ENCODE assay signal across 17 cellular contexts in genomic region chr2:186437719-186438118, GRCh38. TPM values are rescaled to one million over a fixed set of nuclear protein-coding genes. Genes with fewer than 3 reads are reported as not detected.
DNase-seq lines count a peak whose midpoint lies in the region; ATAC-seq, FAIRE-seq and TF ChIP-seq lines count a peak whose summit lies in the region.
"Had no signal": no experiment of that assay in that cellular context is flagged by ENCODE, and none has a peak within 500 bp of the region (broad histone marks: within the 10 kb centered on the region; RNA-seq: fewer than 3 reads in every experiment).

No MANE protein-coding gene starts in this region.

- H4K20me1 ChIP-seq in HepG2 (ENCODE audit: insufficient read depth, low read length) = no peaks in the 10 kb centered on the region
- no peaks in the 10 kb centered on the region for H4K20me1 ChIP-seq in K562 (replicated peaks; ENCODE audit: control insufficient read depth, insufficient read depth, low read length)
- H4K20me1 ChIP-seq: BLaER1 treated with 17β-estradiol and CSF1 and Interleukin-3, amounts not matched to agents 10 nM and 100 nM had no signal

- H3K27ac ChIP-seq in HepG2 (ENCODE audit: extremely low read length, insufficient read depth, low read length) (no peak overlapping the region), right lobe of liver (no peak overlapping the region), K562 (ENCODE audit: extremely low read depth, low read depth, low read length) (no peak overlapping the region), foreskin keratinocyte (no peak overlapping the region), vagina (no peak overlapping the region), psoas muscle (no peak overlapping the region)
- H3K27ac ChIP-seq: BLaER1 treated with 17β-estradiol and CSF1 and Interleukin-3, amounts not matched to agents 10 nM and 100 nM; GM23248 had no signal

- H2AFZ ChIP-seq in HepG2 (ENCODE audit: low read length) (no peak overlapping the region), K562 (ENCODE audit: low read depth, low read length) (no peak overlapping the region)
- H2AFZ ChIP-seq: GM23248 had no signal

- TF ChIP-seq CTCF in HepG2 (CRISPR knock-in tag; IDR thresholded peaks at IDR 0.05) (no peak), right lobe of liver (IDR thresholded peaks at IDR 0.05) (no peak), K562 (IDR thresholded peaks at IDR 0.05 in 2 of 3, conservative IDR thresholded peaks at IDR 0.05 in 1 of 3; ENCODE audit: insufficient read depth in 2 of 3, low read depth in 1 of 3, low read length in 3 of 3) (no peak), foreskin keratinocyte (conservative IDR thresholded peaks at IDR 0.05) (no peak), vagina (IDR thresholded peaks at IDR 0.05) (no peak), psoas muscle (IDR thresholded peaks at IDR 0.05) (no peak)
- TF ChIP-seq CTCF in activated CD8-positive, alpha-beta T cell treated with anti-CD3 and anti-CD28 coated beads for 36 hours (IDR thresholded peaks at IDR 0.05) = no peak

- no peak overlapping the region for H3K4me3 Mint-ChIP-seq in activated CD8-positive, alpha-beta T cell treated with anti-CD3 and anti-CD28 coated beads for 36 hours
- H3K4me3 Mint-ChIP-seq: B cell; CD8-positive, alpha-beta T cell had no signal

- no peak for TF ChIP-seq EP300 in HepG2 (IDR thresholded peaks at IDR 0.05; ENCODE audit: low read depth in 2 of 2, low read length in 2 of 2)
- TF ChIP-seq EP300 in HepG2 (CRISPR knock-in tag; IDR thresholded peaks at IDR 0.05; ENCODE audit: borderline replicate concordance) = no peak
- no peak for TF ChIP-seq EP300 in K562 (IDR thresholded peaks at IDR 0.05; ENCODE audit: low read length)

- WGBS in HepG2 (ENCODE audit: low lambda C conversion rate) = 91% methylated on average over 6 of the region's 6 CpGs
- 92% methylated on average over 5 of the region's 6 CpGs for WGBS in right lobe of liver (ENCODE audit: insufficient coverage, low coverage, low lambda C conversion rate, missing lambda C conversion rate)
- 38% methylated on average over 6 of the region's 6 CpGs for WGBS in K562 (ENCODE audit: insufficient coverage, low coverage, missing lambda C conversion rate)
- 94 to 98% (median 97%) methylated on average over 6 of the region's 6 CpGs for whole genome bisulfite sequencing in psoas muscle, 3 donors

- intact Hi-C loops in HepG2 (cut with micrococcal nuclease; ENCODE audit: unreplicated experiment) = no loop called here
- intact Hi-C loops in right lobe of liver (cut with DNase I) = no loop called here
- intact Hi-C loops in K562 (cut with micrococcal nuclease) = no loop called here
- intact Hi-C loops in vagina (cut with DNase I) = no loop called here
- intact Hi-C loops in psoas muscle (cut with DNase I) = no loop called here
- intact Hi-C loops in activated CD8-positive, alpha-beta T cell treated with anti-CD3 and anti-CD28 coated beads for 36 hours (cut with micrococcal nuclease) = no loop called here

- TF ChIP-seq POLR2A in HepG2 (IDR thresholded peaks at IDR 0.05; ENCODE audit: insufficient read depth in 1 of 2, low read depth in 2 of 2, low read length in 2 of 2) = no peak
- no peak for TF ChIP-seq POLR2A in right lobe of liver (IDR thresholded peaks at IDR 0.05)
- no peak for TF ChIP-seq POLR2A in K562 (conservative IDR thresholded peaks at IDR 0.05)
- no peak for TF ChIP-seq POLR2A in vagina (IDR thresholded peaks at IDR 0.05)

- BruUV-seq in HepG2 (replicated peaks; lab: Mats Ljungman, UMichigan) (no TSS peak), K562 (replicated peaks; lab: Mats Ljungman, UMichigan) (no TSS peak)

- H3K9me1 ChIP-seq in K562 (ENCODE audit: control insufficient read depth, insufficient read depth, low read length) = no peaks in the 10 kb centered on the region

- POLR2A ChIA-PET in HepG2 (lab: Yijun Ruan, JAX) (no interaction called here), K562 (lab: Yijun Ruan, JAX) (interaction anchor here (0.6 kb wide), 1 partner anchor 24 kb away, joined by 3 read pairs; no protein-coding TSS in a partner anchor)
- POLR2A ChIA-PET in activated CD8-positive, alpha-beta T cell treated with anti-CD3 and anti-CD28 coated beads for 36 hours (lab: Charles Lee) = no interaction called here

- no peak overlapping the region for H3K27ac Mint-ChIP-seq in activated CD8-positive, alpha-beta T cell treated with anti-CD3 and anti-CD28 coated beads for 36 hours
- H3K27ac Mint-ChIP-seq: B cell; CD8-positive, alpha-beta T cell had no signal

- H3K27me3 ChIP-seq in HepG2 (ENCODE audit: control insufficient read depth in 1 of 2, insufficient read depth in 2 of 2, low read length in 2 of 2) (no peaks in the 10 kb centered on the region), right lobe of liver (no peaks in the 10 kb centered on the region), K562 (ENCODE audit: control insufficient read depth in 2 of 2, insufficient read depth in 2 of 2, low read length in 2 of 2) (no peaks in the 10 kb centered on the region; a peak in 1 of 5 replicates), foreskin keratinocyte (no peaks in the 10 kb centered on the region), vagina (no peaks in the 10 kb centered on the region), psoas muscle (ENCODE audit: insufficient read depth in 3 of 3, low read length in 2 of 3) (no peaks in the 10 kb centered on the region)
- H3K27me3 ChIP-seq: BLaER1 treated with 17β-estradiol and CSF1 and Interleukin-3, amounts not matched to agents 10 nM and 100 nM had no signal

- H3K9ac ChIP-seq in HepG2 (ENCODE audit: insufficient read depth, low read depth, low read length) (no peak overlapping the region), K562 (ENCODE audit: insufficient read depth in 1 of 2, low read depth in 2 of 2, low read length in 2 of 2) (no peak overlapping the region)
- H3K9ac ChIP-seq: BLaER1 treated with 17β-estradiol and CSF1 and Interleukin-3, amounts not matched to agents 10 nM and 100 nM; GM23248 had no signal

- H3K27me3 Mint-ChIP-seq in activated CD8-positive, alpha-beta T cell treated with anti-CD3 and anti-CD28 coated beads for 36 hours = no peaks in the 10 kb centered on the region
- H3K27me3 Mint-ChIP-seq: B cell had no signal

- no peak for ATAC-seq in HepG2
- no peak for ATAC-seq in right lobe of liver
- no peak for ATAC-seq in K562
- ATAC-seq in foreskin keratinocyte = peak; percentile 43
- ATAC-seq in psoas muscle = no peak
- ATAC-seq in activated CD8-positive, alpha-beta T cell treated with anti-CD3 and anti-CD28 coated beads for 36 hours = no peak
- ATAC-seq: CD8-positive, alpha-beta T cell had no signal

- no peaks in the 10 kb centered on the region for H3K79me2 ChIP-seq in HepG2 (ENCODE audit: insufficient read depth, low read length)
- no peaks in the 10 kb centered on the region for H3K79me2 ChIP-seq in K562 (ENCODE audit: control insufficient read depth, insufficient read depth, low read length)

- H3K4me2 ChIP-seq in HepG2 (ENCODE audit: low read depth, low read length) (no peak overlapping the region), K562 (ENCODE audit: insufficient read depth, low read length) (no peak overlapping the region)
- H3K4me2 ChIP-seq: BLaER1 treated with 17β-estradiol and CSF1 and Interleukin-3, amounts not matched to agents 10 nM and 100 nM had no signal

- TF ChIP-seq RAD21 in HepG2 (CRISPR knock-in tag; IDR thresholded peaks at IDR 0.05) (no peak), K562 (CRISPR knock-in tag; conservative IDR thresholded peaks at IDR 0.05 in 1 of 2, IDR thresholded peaks at IDR 0.05 in 1 of 2) (no peak)

- peaks cover 7% of the 10 kb centered on the region for H3K9me3 Mint-ChIP-seq in activated CD8-positive, alpha-beta T cell treated with anti-CD3 and anti-CD28 coated beads for 36 hours

- CTCF ChIA-PET in HepG2 (lab: Yijun Ruan, JAX; ENCODE audit: low intra/inter-chr PET ratio, low total read pairs) = no interaction called here
- CTCF ChIA-PET in K562 (lab: Yijun Ruan, JAX; ENCODE audit: low intra/inter-chr PET ratio) = no interaction called here
- CTCF ChIA-PET in activated CD8-positive, alpha-beta T cell treated with anti-CD3 and anti-CD28 coated beads for 36 hours (lab: Charles Lee) = no interaction called here

- no peaks in the 10 kb centered on the region for H3K4me1 Mint-ChIP-seq in activated CD8-positive, alpha-beta T cell treated with anti-CD3 and anti-CD28 coated beads for 36 hours (ENCODE audit: low read depth)

- H3K36me3 ChIP-seq in HepG2 (replicated peaks in 1 of 2; ENCODE audit: control insufficient read depth in 1 of 2, insufficient read depth in 2 of 2, low read length in 2 of 2) (peaks cover 4 to 24% of the 10 kb centered on the region in 2 experiments; a peak in 4 of 5 replicates), right lobe of liver (no peaks in the 10 kb centered on the region), K562 (ENCODE audit: control insufficient read depth, insufficient read depth, low read length) (no peaks in the 10 kb centered on the region), vagina (no peaks in the 10 kb centered on the region), psoas muscle (ENCODE audit: insufficient read depth in 1 of 2, low read depth in 1 of 2) (no peaks in the 10 kb centered on the region)
- H3K36me3 ChIP-seq: HAP-1 had no signal

- no peak overlapping the region for H3K4me3 ChIP-seq in HepG2 (replicated peaks in 1 of 3; ENCODE audit: insufficient read depth in 1 of 3, low read depth in 2 of 3, low read length in 3 of 3)
- H3K4me3 ChIP-seq in right lobe of liver = no peak overlapping the region
- H3K4me3 ChIP-seq in K562 = no peak overlapping the region
- H3K4me3 ChIP-seq in vagina = no peak overlapping the region
- H3K4me3 ChIP-seq in psoas muscle = no peak overlapping the region
- H3K4me3 ChIP-seq: BLaER1 treated with 17β-estradiol and CSF1 and Interleukin-3, amounts not matched to agents 10 nM and 100 nM; GM23248; HAP-1 had no signal

- FAIRE-seq in HepG2 (lab: Jason Lieb, UNC) = no peak
- FAIRE-seq in K562 (lab: Jason Lieb, UNC) = no peak

- H3K36me3 Mint-ChIP-seq in activated CD8-positive, alpha-beta T cell treated with anti-CD3 and anti-CD28 coated beads for 36 hours (ENCODE audit: low read depth) = peaks cover 27% of the 10 kb centered on the region

- H3K9me3 ChIP-seq in HepG2 (ENCODE audit: low read length) (peaks cover 20% of the 10 kb centered on the region; the same call in 1 of the 2 replicates), right lobe of liver (no peaks in the 10 kb centered on the region), K562 (replicated peaks; ENCODE audit: control insufficient read depth, insufficient read depth, low read depth, low read length) (peaks cover 18% of the 10 kb centered on the region), vagina (no peaks in the 10 kb centered on the region), psoas muscle (no peaks in the 10 kb centered on the region)

- in situ Hi-C loops in HepG2 (cut with HindIII; ENCODE audit: extremely low pct_ligation_motif_present, low pct_unique_long_range_greater_than_20kb) = no loop called here
- in situ Hi-C loops in K562 (cut with MboI) = no loop called here

- no peak for DNase-seq in HepG2 (ENCODE audit: low spot score)
- no peak for DNase-seq in right lobe of liver
- no peak for DNase-seq in K562 (ENCODE audit: extremely low read depth in 1 of 4, low spot score in 3 of 4)
- DNase-seq in foreskin keratinocyte = peak in 1 of 2 donors; percentile 13
- DNase-seq in vagina (ENCODE audit: extremely low spot score in 2 of 2) = no peak
- DNase-seq in psoas muscle = no peak
- DNase-seq in activated CD8-positive, alpha-beta T cell treated with anti-CD3 and anti-CD28 coated beads for 36 hours = no peak
- DNase-seq: 8988T; Calu3; CD8-positive, alpha-beta T cell; DMS 273 treated with DMSO at 0.1 percent for 48 hours; DMS79; GDM1; GM23248 had no signal

- no peaks in the 10 kb centered on the region for H3K4me1 ChIP-seq in HepG2 (ENCODE audit: insufficient read depth, low read length)
- H3K4me1 ChIP-seq in right lobe of liver = peaks cover 0 to 17% (median 7%) of the 10 kb centered on the region in 4 donors
- H3K4me1 ChIP-seq in K562 (replicated peaks in 1 of 2; ENCODE audit: control insufficient read depth in 2 of 2, insufficient read depth in 2 of 2, low read length in 2 of 2) = peaks cover 0 to 5% of the 10 kb centered on the region in 2 experiments; a peak in 2 of 5 replicates
- no peaks in the 10 kb centered on the region for H3K4me1 ChIP-seq in foreskin keratinocyte
- no peaks in the 10 kb centered on the region for H3K4me1 ChIP-seq in vagina
- no peaks in the 10 kb centered on the region for H3K4me1 ChIP-seq in psoas muscle
- H3K4me1 ChIP-seq: BLaER1 treated with 17β-estradiol and CSF1 and Interleukin-3, amounts not matched to agents 10 nM and 100 nM had no signal

RNA-seq across cellular contexts. Expression of gene ZC3H15, which starts 48.3 kb away (rescaled TPM):
- total RNA-seq in HepG2 (2016; rRNA removed; fragmentation: Illumina TruSeq; extraction: Trizol) (168 and 286 TPM in 2 replicates), right lobe of liver (10 to 100 TPM; 20.7 to 41.2 (median 30.5) TPM), K562 (2014; rRNA removed) (121 and 156 TPM in 2 replicates), K562 (2014; rRNA removed; fragmentation: Illumina TruSeq; extraction: Trizol) (236 and 258 TPM in 2 replicates), K562 (2015; rRNA removed; fragmentation: Illumina TruSeq; extraction: Trizol) (196 and 209 TPM in 2 replicates), K562 (2021) (122 and 132 TPM in 2 replicates), foreskin keratinocyte (89.8 and 98.0 TPM in 2 replicates), vagina (59.9 TPM), psoas muscle (10 to 100 TPM; 31.1 to 56.3 (median 51.2) TPM)
- total RNA-seq in HepG2 (2016; cell fraction: cytosol; rRNA removed; fragmentation: Illumina TruSeq; extraction: Trizol; ENCODE audit: low read depth) = 39.3 and 41.4 TPM in 2 replicates
- 174 and 286 TPM in 2 replicates for total RNA-seq in HepG2 (2016; cell fraction: insoluble cytoplasmic fraction; rRNA removed; fragmentation: Illumina TruSeq; extraction: Trizol)
- 84.8 and 91.5 TPM in 2 replicates for total RNA-seq in HepG2 (2016; cell fraction: membrane; rRNA removed; fragmentation: Illumina TruSeq; extraction: Trizol)
- 113 and 129 TPM in 2 replicates for total RNA-seq in HepG2 (2016; cell fraction: nucleus; rRNA removed; fragmentation: Illumina TruSeq; extraction: Trizol)
- polyA plus RNA-seq in HepG2 (2011; rRNA removed) (52.4 and 84.6 TPM in 2 replicates), K562 (2011; rRNA removed) (145 and 211 TPM in 2 replicates), K562 (2014; fragmentation: Illumina TruSeq; extraction: Trizol) (227 and 286 TPM in 2 replicates), K562 (2014; fragmentation: Nextera tagmentation; extraction: Ambion mirVana) (100 to 1,000 TPM; 182 to 186 TPM), K562 (2014; rRNA removed) (182 and 189 TPM in 2 replicates), foreskin keratinocyte (56.3 and 65.0 TPM in 2 replicates), psoas muscle (10 to 100 TPM; 33.9 to 83.8 (median 66.9) TPM)
- polyA plus RNA-seq in HepG2 (2011; cell fraction: cytosol; rRNA removed) = 36.7 and 43.7 TPM in 2 replicates
- polyA plus RNA-seq in HepG2 (2011; cell fraction: nucleus; rRNA removed) = 37.4 and 45.3 TPM in 2 replicates
- polyA plus RNA-seq in HepG2 (2012) = 101 and 115 TPM in 2 replicates
- polyA plus RNA-seq in HepG2 (2016; cell fraction: cytosol; fragmentation: Illumina TruSeq; extraction: Trizol; ENCODE audit: low read depth) = 19.6 and 19.9 TPM in 2 replicates
- polyA plus RNA-seq in HepG2 (2016; cell fraction: insoluble cytoplasmic fraction; fragmentation: Illumina TruSeq; extraction: Trizol; ENCODE audit: low read depth) = 271 and 305 TPM in 2 replicates
- 50.1 and 56.6 TPM in 2 replicates for polyA plus RNA-seq in HepG2 (2016; cell fraction: membrane; fragmentation: Illumina TruSeq; extraction: Trizol; ENCODE audit: low read depth)
- 191 and 195 TPM in 2 replicates for polyA plus RNA-seq in HepG2 (2016; cell fraction: nucleus; fragmentation: Illumina TruSeq; extraction: Trizol; ENCODE audit: insufficient read depth, low read depth)
- 7.5 and 12.5 TPM in 2 replicates for polyA minus RNA-seq in HepG2 (2011; rRNA and poly(A)+ RNA removed; ENCODE audit: low replicate concordance)
- polyA minus RNA-seq in HepG2 (2011; cell fraction: cytosol; rRNA and poly(A)+ RNA removed) = 40.4 and 47.8 TPM in 2 replicates
- polyA minus RNA-seq in HepG2 (2011; cell fraction: nucleus; rRNA and poly(A)+ RNA removed) = 119 and 132 TPM in 2 replicates
- 42.4 and 165 TPM in 2 replicates for total RNA-seq in K562 (2011; cell fraction: chromatin; rRNA removed; ENCODE audit: low replicate concordance)
- total RNA-seq in K562 (2011; cell fraction: nucleolus; rRNA removed) = 17.0 and 27.1 TPM in 2 replicates
- total RNA-seq in K562 (2011; cell fraction: nucleoplasm; rRNA removed) = 58.4 and 78.7 TPM in 2 replicates
- 32.2 and 67.4 TPM in 2 replicates for polyA plus RNA-seq in K562 (2011; cell fraction: cytosol; rRNA removed)
- 47.3 and 75.8 TPM in 2 replicates for polyA plus RNA-seq in K562 (2011; cell fraction: nucleus; rRNA removed)
- polyA plus RNA-seq in K562 (2012) = 104 and 142 TPM in 2 replicates
- 224 and 232 TPM in 2 replicates for polyA minus RNA-seq in K562 (2011; rRNA and poly(A)+ RNA removed)
- polyA minus RNA-seq in K562 (2011; cell fraction: cytosol; rRNA and poly(A)+ RNA removed) = 70.7 and 73.4 TPM in 2 replicates
- 34.3 and 68.2 TPM in 2 replicates for polyA minus RNA-seq in K562 (2011; cell fraction: nucleus; rRNA and poly(A)+ RNA removed)
- 100 to 1,000 TPM; 101 to 106 TPM for total RNA-seq in activated CD8-positive, alpha-beta T cell treated with anti-CD3 and anti-CD28 coated beads for 36 hours

Comparison
In these comparisons a context has a peak if more than half of its experiments do, and no peak if none do; other contexts are left out.
1. Of the 241 proteins assayed by ChIP-seq in both HepG2 and K562: peak only in HepG2: none; only in K562: CEBPZ, MAFF, MAFG and NFE2; in both: none; in neither: 237.